In the genomic region with DNA sequence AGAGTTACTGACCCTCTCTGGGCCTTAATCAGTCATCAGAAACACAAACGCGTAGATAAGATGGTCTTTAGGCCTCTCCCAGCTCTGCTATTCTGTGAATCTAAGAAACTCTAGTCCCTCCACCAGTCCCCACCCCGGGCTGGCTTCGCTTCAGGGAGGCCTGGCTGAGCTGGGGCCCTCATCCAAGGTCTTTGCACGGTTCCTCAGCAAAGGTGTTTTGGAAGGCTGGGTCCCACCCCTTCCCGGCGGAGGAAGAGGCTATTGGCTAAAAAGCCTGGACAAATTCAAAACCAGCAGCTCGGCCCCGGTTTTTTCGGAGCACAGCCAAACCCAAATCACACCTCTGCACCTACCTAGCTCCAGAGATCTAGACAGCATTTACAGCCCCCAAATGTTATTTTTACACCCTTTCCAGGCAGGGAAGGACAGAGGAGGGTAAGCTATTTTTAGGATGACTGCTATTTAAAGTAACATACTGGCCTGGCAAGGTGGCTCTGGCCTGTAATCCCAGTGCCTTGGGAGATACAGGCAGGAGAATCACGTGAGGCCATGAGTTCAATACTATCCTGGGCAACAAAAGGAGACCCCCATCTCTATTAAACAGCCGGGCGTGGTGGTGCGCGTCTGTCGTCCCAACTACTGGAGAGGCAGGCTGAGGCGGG, we compare ENCODE assay signal across 8 cellular contexts. TPM values are rescaled to one million over a fixed set of nuclear protein-coding genes. Genes with fewer than 3 reads are reported as not detected.
A peak's percentile ranks its signal among the peaks of the same experiment; 100 is the strongest.
DNase-seq lines count a peak whose midpoint lies in the region; ATAC-seq and TF ChIP-seq lines count a peak whose summit lies in the region.

No MANE protein-coding gene starts in this region.

- DNase-seq in activated CD4-positive, alpha-beta memory T cell treated with anti-CD3 and anti-CD28 coated beads for 36 hours: no peak
- DNase-seq in Right ventricle myocardium superior (peak; percentile 74), prostate gland (ENCODE audit: low spot score) (peak; percentile 55), DMS153 (lab: John Stamatoyannopoulos, UW) (no peak), mucosa of gallbladder (ENCODE audit: low spot score) (no peak), NCI-H1694 treated with DMSO at 0.1 percent for 48 hours (lab: John Stamatoyannopoulos, UW) (no peak)

- intact Hi-C loops in activated CD4-positive, alpha-beta memory T cell treated with anti-CD3 and anti-CD28 coated beads for 36 hours (cut with micrococcal nuclease): loop anchor here (5.0 kb wide), 1 partner anchor 55 kb away; no protein-coding TSS in a partner anchor
- intact Hi-C loops in Right ventricle myocardium superior (cut with DNase I): loop anchor here (10.0 kb wide), 2 partner anchors 182 to 332 kb away; no protein-coding TSS in a partner anchor
- intact Hi-C loops in prostate gland (cut with DNase I): loop anchor here (5.0 kb wide), 1 partner anchor 330 kb away; no protein-coding TSS in a partner anchor

- peaks cover 7% of the 10 kb centered on the region for H3K4me1 Mint-ChIP-seq in activated CD4-positive, alpha-beta memory T cell treated with anti-CD3 and anti-CD28 coated beads for 36 hours (ENCODE audit: low read depth)

- no peaks in the 10 kb centered on the region for H3K36me3 Mint-ChIP-seq in activated CD4-positive, alpha-beta memory T cell treated with anti-CD3 and anti-CD28 coated beads for 36 hours

- no peaks in the 10 kb centered on the region for H3K9me3 Mint-ChIP-seq in activated CD4-positive, alpha-beta memory T cell treated with anti-CD3 and anti-CD28 coated beads for 36 hours

- 49% methylated on average over 17 of the region's 17 CpGs for WGBS in prostate gland

- H3K4me3 ChIP-seq in prostate gland: peak overlapping the region; percentile 66 to 86

- H3K4me1 ChIP-seq in prostate gland (replicated peaks): no peaks in the 10 kb centered on the region

- ATAC-seq in GM21515 (IDR thresholded peaks at IDR 0.05; ENCODE audit: unreplicated experiment): peak; percentile 7
- ATAC-seq in Right ventricle myocardium superior (ENCODE audit: poor library complexity): peak; percentile 60
- ATAC-seq in HG02970 (IDR thresholded peaks at IDR 0.05; ENCODE audit: low FRiP score, unreplicated experiment): no peak

- H3K27me3 ChIP-seq in prostate gland (replicated peaks; ENCODE audit: insufficient read depth): no peaks in the 10 kb centered on the region

- H3K4me3 Mint-ChIP-seq in activated CD4-positive, alpha-beta memory T cell treated with anti-CD3 and anti-CD28 coated beads for 36 hours: peak overlapping the region; percentile 66

- no peaks in the 10 kb centered on the region for H3K27me3 Mint-ChIP-seq in activated CD4-positive, alpha-beta memory T cell treated with anti-CD3 and anti-CD28 coated beads for 36 hours

- POLR2A ChIA-PET in activated CD4-positive, alpha-beta memory T cell treated with anti-CD3 and anti-CD28 coated beads for 36 hours (lab: Charles Lee): interaction anchor here (0.5 to 2.3 kb wide), 10 partner anchors 8 to 467 kb away, joined by 3 to 21 read pairs (median 5); partner anchors contain the start of genes ADA2, BCL2L13 and HDHD5

- CTCF ChIA-PET in activated CD4-positive, alpha-beta memory T cell treated with anti-CD3 and anti-CD28 coated beads for 36 hours (lab: Charles Lee): interaction anchor here (0.6 to 9.0 kb wide), 83 partner anchors 9 to 605 kb away, joined by 3 to 125 read pairs (median 5); partner anchors contain the start of genes ADA2, BCL2L13, CECR2 and HDHD5

- no peak for TF ChIP-seq CTCF in prostate gland (IDR thresholded peaks at IDR 0.05)

- no peak overlapping the region for H3K27ac Mint-ChIP-seq in activated CD4-positive, alpha-beta memory T cell treated with anti-CD3 and anti-CD28 coated beads for 36 hours

- no peak for TF ChIP-seq POLR2A in prostate gland (IDR thresholded peaks at IDR 0.05)

- peak overlapping the region; percentile 89 to 95 for H3K27ac ChIP-seq in prostate gland

- no peaks in the 10 kb centered on the region for H3K36me3 ChIP-seq in prostate gland

- H3K9me3 ChIP-seq in prostate gland: no peaks in the 10 kb centered on the region

RNA-seq across cellular contexts. Expression of gene HDHD5, which starts 13.2 kb away (rescaled TPM):
- total RNA-seq in activated CD4-positive, alpha-beta memory T cell treated with anti-CD3 and anti-CD28 coated beads for 36 hours: 10 to 100 TPM; 42.2 to 42.9 TPM
- total RNA-seq in Right ventricle myocardium superior (59.8 TPM), prostate gland (10 to 100 TPM; 38.7 to 51.6 TPM), mucosa of gallbladder (31.7 TPM)

RNA-seq across cellular contexts. Expression of gene ADA2, which starts 46.9 kb away (rescaled TPM):
- total RNA-seq in activated CD4-positive, alpha-beta memory T cell treated with anti-CD3 and anti-CD28 coated beads for 36 hours: 1 to 10 TPM; 1.5 to 2.2 TPM
- total RNA-seq in Right ventricle myocardium superior (40.1 TPM), prostate gland (10 to 100 TPM; 11.8 to 42.9 TPM), mucosa of gallbladder (54.4 TPM)

RNA-seq across cellular contexts. Expression of gene TMEM121B, which starts 51.1 kb away (rescaled TPM):
- under 1 TPM in 1 of 2 experiments, not detected in 1; 0.10 TPM for total RNA-seq in activated CD4-positive, alpha-beta memory T cell treated with anti-CD3 and anti-CD28 coated beads for 36 hours
- total RNA-seq in Right ventricle myocardium superior (1.9 TPM), prostate gland (10 to 100 TPM in 1 of 2 donors, 1 to 10 TPM in 1; 7.6 to 15.5 TPM), mucosa of gallbladder (1.7 TPM)

Comparison
In these comparisons a context has a peak if more than half of its experiments do, and no peak if none do; other contexts are left out.
1. DNase-seq: peak in Right ventricle myocardium superior (single experiment) and prostate gland (single experiment); none in activated CD4-positive, alpha-beta memory T cell treated with anti-CD3 and anti-CD28 coated beads for 36 hours (single experiment), DMS153 (single experiment), mucosa of gallbladder (single experiment) and NCI-H1694 treated with DMSO at 0.1 percent for 48 hours (single experiment).
2. RNA of gene ADA2, which starts 46.9 kb away (total RNA-seq): 54.4 TPM in mucosa of gallbladder (single experiment), 11.8 to 42.9 TPM in prostate gland and 40.1 TPM in Right ventricle myocardium superior (single experiment); 1.5 to 2.2 TPM in activated CD4-positive, alpha-beta memory T cell treated with anti-CD3 and anti-CD28 coated beads for 36 hours; every median in the first group is over 4 times any median in the second.